In the genomic region with DNA sequence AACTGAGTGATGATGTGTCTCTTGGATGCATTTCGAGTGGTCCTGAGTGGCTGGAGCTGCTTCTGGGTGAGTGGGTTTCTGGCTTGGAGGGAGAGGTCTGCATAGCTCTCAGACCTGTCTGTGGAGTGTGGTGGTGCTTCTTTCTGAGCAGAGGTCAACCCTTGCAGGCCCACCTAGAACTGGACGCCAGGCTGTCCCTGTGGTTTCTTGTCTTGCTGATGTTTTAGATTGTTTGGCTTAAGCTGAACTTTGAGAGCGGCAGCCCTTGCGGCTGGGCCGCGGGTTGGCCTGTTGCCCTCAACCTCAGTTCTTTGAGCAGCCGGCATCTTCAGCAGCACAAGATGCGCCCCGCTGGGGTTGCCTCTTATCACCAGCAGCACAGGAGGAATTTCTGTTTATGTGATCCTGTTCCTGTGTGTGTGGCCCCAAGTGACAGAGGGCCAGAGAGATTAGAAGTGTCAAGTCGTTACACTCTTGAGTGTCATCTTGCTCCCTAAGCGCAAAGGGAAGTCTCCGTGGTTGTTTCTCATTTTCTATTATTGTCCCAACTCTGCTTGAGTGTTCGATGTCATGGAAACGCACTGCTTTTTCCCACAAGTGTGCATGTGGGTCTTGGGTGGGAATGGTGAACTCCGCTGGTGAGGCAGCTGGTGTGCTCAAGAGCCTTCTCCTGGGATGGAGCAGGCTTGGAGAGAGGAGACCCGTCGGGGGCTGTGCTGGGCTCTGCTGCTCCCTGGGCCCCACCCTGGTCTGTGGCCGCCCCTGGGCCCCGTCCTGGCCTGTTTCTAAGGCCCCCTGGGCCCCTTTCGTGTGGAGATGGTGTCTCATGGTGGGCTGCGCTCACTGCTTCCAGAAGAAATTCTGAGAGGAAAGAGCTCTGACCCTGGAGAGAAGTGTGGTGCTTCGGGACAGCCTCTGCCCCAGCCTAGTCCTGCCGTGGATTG, we compare ENCODE assay signal across 13 cellular contexts. TPM values are rescaled to one million over a fixed set of nuclear protein-coding genes. Genes with fewer than 3 reads are reported as not detected.
DNase-seq lines count a peak whose midpoint lies in the region; TF ChIP-seq lines count a peak whose summit lies in the region.
"Had no signal": no experiment of that assay in that cellular context is flagged by ENCODE, and none has a peak within 500 bp of the region (broad histone marks: within the 10 kb centered on the region; RNA-seq: fewer than 3 reads in every experiment).

No MANE protein-coding gene starts in this region.

- intact Hi-C loops in tibial artery (cut with DNase I; ENCODE audit: low total_unique reads), result no loop called here

- H3K27ac Mint-ChIP-seq in activated naive CD4-positive, alpha-beta T cell treated with anti-CD3 and anti-CD28 coated beads, Interleukin-2, amount 50 U/mL, for 24 hours, result peak overlapping the region; percentile 90
- H3K27ac Mint-ChIP-seq in activated naive CD8-positive, alpha-beta T cell, result peak overlapping the region; percentile 41

- DNase-seq in activated naive CD4-positive, alpha-beta T cell treated with Interleukin-2 at 50 U/mL for 16 hours, result no peak
- DNase-seq in islet precursor cell, result peak; percentile 45
- peak in 1 of 2 donors; percentile 63 for DNase-seq in tibial artery
- no peak for DNase-seq in H4 (ENCODE audit: low spot score)
- DNase-seq in SHP77 (lab: John Stamatoyannopoulos, UW), result no peak
- no peak for DNase-seq in NOMO-1 (lab: John Stamatoyannopoulos, UW; ENCODE audit: unreplicated experiment in 2 of 2)
- DNase-seq: activated CD4-positive, alpha-beta T cell treated with anti-CD3 and anti-CD28 coated beads, Interleukin-2, amount 50 U/mL, for 1 hour; Karpas-422; NCI-H2227 treated with DMSO at 0.1 percent for 48 hours; uterus had no signal

- no peak for TF ChIP-seq CTCF in tibial artery (IDR thresholded peaks at IDR 0.05)

- no peaks in the 10 kb centered on the region for H3K27me3 Mint-ChIP-seq in activated naive CD4-positive, alpha-beta T cell treated with anti-CD3 and anti-CD28 coated beads, Interleukin-2, amount 50 U/mL, for 24 hours
- no peaks in the 10 kb centered on the region for H3K27me3 Mint-ChIP-seq in activated naive CD8-positive, alpha-beta T cell

- peaks cover 31% of the 10 kb centered on the region for H3K4me1 Mint-ChIP-seq in activated naive CD4-positive, alpha-beta T cell treated with anti-CD3 and anti-CD28 coated beads, Interleukin-2, amount 50 U/mL, for 24 hours
- peaks cover 11% of the 10 kb centered on the region for H3K4me1 Mint-ChIP-seq in activated naive CD8-positive, alpha-beta T cell (ENCODE audit: low read depth)

- peak overlapping the region; percentile 36 for H3K4me3 Mint-ChIP-seq in activated naive CD4-positive, alpha-beta T cell treated with anti-CD3 and anti-CD28 coated beads, Interleukin-2, amount 50 U/mL, for 24 hours
- no peak overlapping the region for H3K4me3 Mint-ChIP-seq in activated naive CD8-positive, alpha-beta T cell

- H3K9me3 ChIP-seq in tibial artery, result no peaks in the 10 kb centered on the region
- H3K9me3 ChIP-seq: uterus had no signal

- peaks cover 16% of the 10 kb centered on the region for H3K36me3 Mint-ChIP-seq in activated naive CD4-positive, alpha-beta T cell treated with anti-CD3 and anti-CD28 coated beads, Interleukin-2, amount 50 U/mL, for 24 hours
- H3K36me3 Mint-ChIP-seq in activated naive CD8-positive, alpha-beta T cell, result peaks cover 7% of the 10 kb centered on the region

- H3K9me3 Mint-ChIP-seq in activated naive CD4-positive, alpha-beta T cell treated with anti-CD3 and anti-CD28 coated beads, Interleukin-2, amount 50 U/mL, for 24 hours, result no peaks in the 10 kb centered on the region
- H3K9me3 Mint-ChIP-seq in activated naive CD8-positive, alpha-beta T cell (ENCODE audit: low read depth), result no peaks in the 10 kb centered on the region

- no peak overlapping the region for H3K4me3 ChIP-seq in tibial artery
- H3K4me3 ChIP-seq: hepatocyte, uterus had no signal

- no peaks in the 10 kb centered on the region for H3K27me3 ChIP-seq in tibial artery
- H3K27me3 ChIP-seq: hepatocyte, uterus had no signal

- peaks cover 0 to 26% (median 12%) of the 10 kb centered on the region in 4 donors for H3K4me1 ChIP-seq in tibial artery
- H3K4me1 ChIP-seq: uterus had no signal

- H3K27ac ChIP-seq in tibial artery, result peak overlapping the region; percentile 78 to 79
- H3K27ac ChIP-seq: hepatocyte, uterus had no signal

- H3K36me3 ChIP-seq in tibial artery, result peaks cover 31 to 80% (median 49%) of the 10 kb centered on the region in 3 donors
- H3K36me3 ChIP-seq: uterus had no signal

RNA-seq across cellular contexts. Expression of gene SLC22A1, which starts 20.1 kb away (rescaled TPM):
- not detected in 2 replicates for total RNA-seq in H4 (2014; rRNA removed; shearing (Covaris generic))
